ENCODE assay signal across 8 cellular contexts in genomic region chr20:58310291-58310782, GRCh38. TPM values are rescaled to one million over a fixed set of nuclear protein-coding genes. Genes with fewer than 3 reads are reported as not detected.
A peak's percentile ranks its signal among the peaks of the same experiment; 100 is the strongest.
DNase-seq lines count a peak whose midpoint lies in the region; ATAC-seq and TF ChIP-seq lines count a peak whose summit lies in the region.

No MANE protein-coding gene starts in this region.

- intact Hi-C loops in CD4-positive, alpha-beta T cell (cut with DNase I, micrococcal nuclease): loop anchor here in 1 of 2 experiments (5.0 kb wide), 1 partner anchor 1953 kb away; the partner anchor contains the start of gene FAM210B
- intact Hi-C loops in aorta (cut with DNase I): no loop called here

- DNase-seq in CD4-positive, alpha-beta T cell: no peak
- DNase-seq in Jurkat, Clone E6-1 (ENCODE audit: low read depth, low spot score): no peak
- DNase-seq in lung microvascular endothelial cell (ENCODE audit: low read depth in 2 of 2): peak; percentile 21 to 31
- no peak for DNase-seq in aorta
- no peak for DNase-seq in cerebellar nuclear complex (lab: John Stamatoyannopoulos, UW)
- no peak for DNase-seq in NCI-H345 (lab: John Stamatoyannopoulos, UW)

- H3K36me3 Mint-ChIP-seq in CD4-positive, alpha-beta T cell (ENCODE audit: low read depth): peaks cover 51% of the 10 kb centered on the region
- peaks cover 38% of the 10 kb centered on the region for H3K36me3 Mint-ChIP-seq in brain

- H3K4me3 Mint-ChIP-seq in CD4-positive, alpha-beta T cell: peak overlapping the region; percentile 97
- H3K4me3 Mint-ChIP-seq in brain: peak overlapping the region; percentile 91 to 97 (median 96)

- H3K27me3 ChIP-seq in CD4-positive, alpha-beta T cell (ENCODE audit: control insufficient read depth, insufficient read depth, low read length): no peaks in the 10 kb centered on the region
- H3K27me3 ChIP-seq in aorta (ENCODE audit: control insufficient read depth in 1 of 2, insufficient read depth in 2 of 2, low read length in 1 of 2): no peaks in the 10 kb centered on the region

- peak overlapping the region; percentile 96 for H3K27ac Mint-ChIP-seq in CD4-positive, alpha-beta T cell
- peak overlapping the region; percentile 80 to 93 (median 85) for H3K27ac Mint-ChIP-seq in brain

- no peaks in the 10 kb centered on the region for H3K9me3 ChIP-seq in CD4-positive, alpha-beta T cell (ENCODE audit: control insufficient read depth, low read length)
- H3K9me3 ChIP-seq in aorta (ENCODE audit: control insufficient read depth, low read length): no peaks in the 10 kb centered on the region

- H3K4me1 Mint-ChIP-seq in CD4-positive, alpha-beta T cell (ENCODE audit: low read depth): peaks cover 64% of the 10 kb centered on the region
- peaks cover 28% of the 10 kb centered on the region for H3K4me1 Mint-ChIP-seq in brain

- CTCF ChIA-PET in CD4-positive, alpha-beta T cell (lab: Charles Lee): interaction anchor here (0.8 to 1.0 kb wide), 2 partner anchors 50 to 84 kb away, joined by 3 read pairs; no protein-coding TSS in a partner anchor

- WGBS in aorta, 2 donors: 11 to 21% methylated on average over 1 of the region's 1 CpG

- ATAC-seq in CD4-positive, alpha-beta T cell (ENCODE audit: poor library complexity): no peak
- ATAC-seq in aorta (ENCODE audit: low FRiP score): no peak
- no peak for ATAC-seq in HG03095 (IDR thresholded peaks at IDR 0.05; ENCODE audit: unreplicated experiment)

- H3K9me3 Mint-ChIP-seq in CD4-positive, alpha-beta T cell: peaks cover 2% of the 10 kb centered on the region
- no peaks in the 10 kb centered on the region for H3K9me3 Mint-ChIP-seq in brain

- H3K4me1 ChIP-seq in aorta (ENCODE audit: control insufficient read depth in 1 of 2, insufficient read depth in 2 of 2, low read length in 2 of 2): no peaks in the 10 kb centered on the region

- POLR2A ChIA-PET in CD4-positive, alpha-beta T cell (lab: Charles Lee): interaction anchor here (1.0 to 1.8 kb wide), 5 partner anchors 12 to 581 kb away, joined by 3 to 19 read pairs (median 3); partner anchors contain the start of gene VAPB

- TF ChIP-seq CTCF in CD4-positive, alpha-beta T cell (IDR thresholded peaks at IDR 0.05): no peak
- no peak for TF ChIP-seq CTCF in brain (conservative IDR thresholded peaks at IDR 0.05)

- peak overlapping the region; percentile 89 for H3K4me3 ChIP-seq in Jurkat, Clone E6-1 (ENCODE audit: low read length)
- peak overlapping the region; percentile 98 to 99 for H3K4me3 ChIP-seq in aorta (ENCODE audit: low read length in 2 of 2)

- peak overlapping the region; percentile 87 for H3K27ac ChIP-seq in CD4-positive, alpha-beta T cell (ENCODE audit: low read depth, low read length)
- H3K27ac ChIP-seq in aorta (ENCODE audit: low read depth in 1 of 2, low read length in 2 of 2): no peak overlapping the region

- no peaks in the 10 kb centered on the region for H3K27me3 Mint-ChIP-seq in CD4-positive, alpha-beta T cell
- H3K27me3 Mint-ChIP-seq in brain: no peaks in the 10 kb centered on the region

- H3K36me3 ChIP-seq in aorta (ENCODE audit: control insufficient read depth in 1 of 2, insufficient read depth in 2 of 2, low read length in 1 of 2): no peaks in the 10 kb centered on the region

RNA-seq across cellular contexts. Expression of gene RAB22A, which starts 0.8 kb away (rescaled TPM):
- 10 to 100 TPM; 16.5 to 17.2 TPM for total RNA-seq in CD4-positive, alpha-beta T cell
- polyA plus RNA-seq in Jurkat, Clone E6-1 (2012; ENCODE audit: insufficient read depth, insufficient read length): 4.0 TPM
- polyA plus RNA-seq in brain (ENCODE audit: insufficient read depth, low read depth, low replicate concordance) (6.0 TPM), aorta (10 to 100 TPM in 1 of 2 donors, 1 to 10 TPM in 1; 7.3 to 13.0 TPM)
- total RNA-seq in lung microvascular endothelial cell (8.3 and 10.9 TPM in 2 replicates), aorta (10 to 100 TPM; 21.8 to 26.8 TPM)

Comparison
In these comparisons a context has a peak if more than half of its experiments do, and no peak if none do; other contexts are left out.
1. DNase-seq: peak in lung microvascular endothelial cell (2 of 2); none in CD4-positive, alpha-beta T cell (0 of 10), Jurkat, Clone E6-1 (single experiment), aorta (0 of 2), cerebellar nuclear complex (0 of 2) and NCI-H345 (single experiment).